ENCODE assay signal across 25 cellular contexts in genomic region chr6:5645275-5645674, GRCh38.
DNase-seq lines count a peak whose midpoint lies in the region; ATAC-seq, FAIRE-seq and TF ChIP-seq lines count a peak whose summit lies in the region.
"Had no signal": no experiment of that assay in that cellular context is flagged by ENCODE, and none has a peak within 500 bp of the region (broad histone marks: within the 10 kb centered on the region; RNA-seq: fewer than 3 reads in every experiment).

No MANE protein-coding gene starts in this region.

- no peak overlapping the region for H3K4me3 Mint-ChIP-seq in HFFc6
- H3K4me3 Mint-ChIP-seq: activated naive CD8-positive, alpha-beta T cell treated with anti-CD3 and anti-CD28 coated beads, Interleukin-2, amount 50 U/mL, for 24 hours; CD8-positive, alpha-beta memory T cell; dendritic cell treated with granulocyte-macrophage colony-stimulating factor and Interleukin-4, amounts not matched to agents 40 ng/mL and 50 ng/mL, for 4 days; neural crest cell had no signal

- CTCF ChIA-PET in A673 (lab: Charles Lee), result interaction anchor here (0.9 kb wide), 1 partner anchor 174 kb away, joined by 3 read pairs; no protein-coding TSS in a partner anchor

- no peak overlapping the region for H4K91ac ChIP-seq in trophoblast cell (ENCODE audit: low read depth, low read length)

- H3K9ac ChIP-seq in trophoblast cell (ENCODE audit: low read length) (no peak overlapping the region), kidney (ENCODE audit: low read length in 2 of 2) (no peak overlapping the region)
- H3K9ac ChIP-seq: KMS-11 had no signal

- no peak overlapping the region for H3K23ac ChIP-seq in trophoblast cell (ENCODE audit: low read length)

- peaks cover 7% of the 10 kb centered on the region for H3K36me3 Mint-ChIP-seq in HFFc6 (ENCODE audit: low read depth)

- H3K27me3 ChIP-seq in A673 (replicated peaks; ENCODE audit: insufficient read depth, low read depth, low read length, poor library complexity) (no peaks in the 10 kb centered on the region), trophoblast cell (ENCODE audit: insufficient read depth, low read length) (no peaks in the 10 kb centered on the region)
- H3K27me3 ChIP-seq: left lung, tibial artery had no signal

- no peak overlapping the region for H2BK12ac ChIP-seq in trophoblast cell (ENCODE audit: low read length)

- peaks cover 1% of the 10 kb centered on the region for H3K79me2 ChIP-seq in trophoblast cell (ENCODE audit: control insufficient read depth, insufficient read depth, low read length, poor library complexity)

- peaks cover 1% of the 10 kb centered on the region; the same call in 1 of the 2 replicates for H3K27me3 Mint-ChIP-seq in HFFc6 (ENCODE audit: insufficient read depth)
- H3K27me3 Mint-ChIP-seq: activated naive CD8-positive, alpha-beta T cell treated with anti-CD3 and anti-CD28 coated beads, Interleukin-2, amount 50 U/mL, for 24 hours; CD8-positive, alpha-beta memory T cell; dendritic cell treated with granulocyte-macrophage colony-stimulating factor and Interleukin-4, amounts not matched to agents 40 ng/mL and 50 ng/mL, for 4 days had no signal

- H3K4me3 ChIP-seq in A673 (ENCODE audit: low read depth, low read length, poor library complexity, severe bottlenecking), result no peak overlapping the region
- no peak overlapping the region for H3K4me3 ChIP-seq in trophoblast cell (ENCODE audit: low read depth, low read length)
- no peak overlapping the region for H3K4me3 ChIP-seq in kidney (ENCODE audit: low read length in 2 of 2)
- H3K4me3 ChIP-seq: left lung, mucosa of descending colon, prostate gland, tibial artery had no signal

- H3K9me3 ChIP-seq in A673 (ENCODE audit: low read depth, low read length, poor library complexity, severe bottlenecking), result peaks cover 7% of the 10 kb centered on the region
- H3K9me3 ChIP-seq in trophoblast cell (ENCODE audit: insufficient read depth, low read depth, low read length), result peaks cover 3% of the 10 kb centered on the region
- H3K9me3 ChIP-seq in kidney (ENCODE audit: control insufficient read depth in 1 of 2, low read length in 2 of 2), result peaks cover 0 to 7% of the 10 kb centered on the region in 2 donors
- H3K9me3 ChIP-seq: prostate gland had no signal

- no peak overlapping the region for H2BK120ac ChIP-seq in trophoblast cell (ENCODE audit: insufficient read depth, low read length, poor library complexity)

- no peak overlapping the region for H3K4ac ChIP-seq in trophoblast cell (ENCODE audit: low read depth, low read length)

- peak; percentile 50; the same call in 2 of the 3 replicates for ATAC-seq in SK-N-SH treated with all-trans-retinoic acid at 6 μM for 48 hours
- ATAC-seq: activated naive CD8-positive, alpha-beta T cell treated with anti-CD3 and anti-CD28 coated beads, Interleukin-2, amount 50 U/mL, for 24 hours; left lung; mucosa of descending colon had no signal

- H2BK5ac ChIP-seq in trophoblast cell (ENCODE audit: low read depth, low read length, poor library complexity), result no peak overlapping the region

- no peak overlapping the region for H3K18ac ChIP-seq in trophoblast cell (ENCODE audit: low read length)

- BruUV-seq in A673 (replicated peaks; lab: Mats Ljungman, UMichigan), result no TSS peak

- H3K4me1 ChIP-seq in A673 (ENCODE audit: insufficient read depth, low read length, poor library complexity, severe bottlenecking) (peaks cover 16% of the 10 kb centered on the region), trophoblast cell (ENCODE audit: control insufficient read depth in 1 of 2, insufficient read depth in 2 of 2, low read length in 2 of 2) (peaks cover 2 to 6% of the 10 kb centered on the region in 2 experiments), kidney (ENCODE audit: control insufficient read depth in 1 of 2, insufficient read depth in 1 of 2, low read depth in 1 of 2, low read length in 2 of 2) (no peaks in the 10 kb centered on the region)
- H3K4me1 ChIP-seq: left lung, prostate gland, tibial artery had no signal

- no peak overlapping the region for H3K27ac Mint-ChIP-seq in HFFc6
- H3K27ac Mint-ChIP-seq: activated naive CD8-positive, alpha-beta T cell treated with anti-CD3 and anti-CD28 coated beads, Interleukin-2, amount 50 U/mL, for 24 hours; dendritic cell treated with granulocyte-macrophage colony-stimulating factor and Interleukin-4, amounts not matched to agents 40 ng/mL and 50 ng/mL, for 4 days had no signal

- H3K14ac ChIP-seq in trophoblast cell (ENCODE audit: low read length), result no peak overlapping the region

- no peak overlapping the region for H2AK5ac ChIP-seq in trophoblast cell (ENCODE audit: low read length)

- POLR2A ChIA-PET in A673 (lab: Charles Lee; ENCODE audit: low non-redundant PET), result no interaction called here

- H3K27ac ChIP-seq in A673 (ENCODE audit: low read depth, low read length, poor library complexity, severe bottlenecking) (no peak overlapping the region), trophoblast cell (ENCODE audit: low read depth, low read length) (no peak overlapping the region), kidney (ENCODE audit: low read depth in 2 of 2, low read length in 2 of 2) (no peak overlapping the region)
- H3K27ac ChIP-seq: KMS-11, left lung, prostate gland, tibial artery had no signal

- H3K4me1 Mint-ChIP-seq in HFFc6 (ENCODE audit: low read depth), result no peaks in the 10 kb centered on the region
- H3K4me1 Mint-ChIP-seq: CD8-positive, alpha-beta memory T cell had no signal

- H3K9me3 Mint-ChIP-seq in HFFc6, result peaks cover 8% of the 10 kb centered on the region

- H2AFZ ChIP-seq in trophoblast cell (ENCODE audit: insufficient read depth, low read length, poor library complexity), result no peak overlapping the region

- no CpG with 5 or more reads among the region's 6 CpGs for WGBS in trophoblast cell (ENCODE audit: extremely low coverage, insufficient coverage, insufficient read length)

- DNase-seq in A673 (ENCODE audit: low spot score) (peak; percentile 58), DMS79 treated with DMSO at 0.1 percent for 48 hours (lab: John Stamatoyannopoulos, UW) (peak; percentile 41), NCI-H2107 treated with DMSO at 0.1 percent for 48 hours (lab: John Stamatoyannopoulos, UW; ENCODE audit: unreplicated experiment) (peak; percentile 75), HuH-7 (ENCODE audit: low spot score) (no peak), trophoblast cell (no peak), HFFc6 (no peak), kidney (no peak)
- DNase-seq: activated CD8-positive, alpha-beta memory T cell treated with anti-CD3 and anti-CD28 coated beads, Interleukin-2, amount 50 U/mL, for 4 hours; activated effector memory CD4-positive, alpha-beta T cell treated with Interleukin-2 at 50 U/mL for 16 hours; activated naive CD8-positive, alpha-beta T cell treated with anti-CD3 and anti-CD28 coated beads, Interleukin-2, amount 50 U/mL, for 24 hours; CD8-positive, alpha-beta memory T cell; EL; left lung; mucosa of descending colon; NCI-H510A treated with DMSO at 0.1 percent for 48 hours; SIG-M5; stimulated activated CD4-positive, alpha-beta T cell treated with anti-CD3 and anti-CD28 coated beads, Interleukin-2, amount 100 ng/mL, for 24 hours; stimulated activated naive CD4-positive, alpha-beta T cell; tibial artery had no signal

- no peak for TF ChIP-seq CTCF in A673 (conservative IDR thresholded peaks at IDR 0.05; ENCODE audit: low read depth, low read length)
- no peak for TF ChIP-seq CTCF in HFFc6 (IDR thresholded peaks at IDR 0.05)
- no peak for TF ChIP-seq CTCF in kidney (IDR thresholded peaks at IDR 0.05; ENCODE audit: borderline replicate concordance, extremely low read depth, insufficient read depth)

- no peak for FAIRE-seq in kidney (lab: Jason Lieb, UNC)
- FAIRE-seq: bronchial epithelial cell had no signal

- H3K36me3 ChIP-seq in A673 (ENCODE audit: insufficient read depth, low read length, poor library complexity, severe bottlenecking) (no peaks in the 10 kb centered on the region), trophoblast cell (ENCODE audit: control insufficient read depth in 1 of 2, insufficient read depth in 2 of 2, low read length in 2 of 2) (no peaks in the 10 kb centered on the region), kidney (ENCODE audit: control insufficient read depth in 1 of 2, insufficient read depth in 2 of 2, low read length in 2 of 2) (no peaks in the 10 kb centered on the region)
- H3K36me3 ChIP-seq: prostate gland had no signal

- H4K12ac ChIP-seq in trophoblast cell (ENCODE audit: low read depth, low read length), result no peak overlapping the region

- H4K8ac ChIP-seq in trophoblast cell (ENCODE audit: low read depth, low read length), result no peak overlapping the region

- H3K79me1 ChIP-seq in trophoblast cell (ENCODE audit: low read length), result peaks cover 3% of the 10 kb centered on the region

- H3K4me2 ChIP-seq in trophoblast cell (ENCODE audit: low read length), result no peak overlapping the region
- H3K4me2 ChIP-seq: KMS-11 had no signal

- intact Hi-C loops in A673 (cut with micrococcal nuclease; ENCODE audit: unreplicated experiment) (no loop called here), kidney (cut with DNase I) (no loop called here)

TF ChIP-seq in SK-N-SH treated with all-trans-retinoic acid at 6 μM for 48 hours, 23 proteins besides CTCF, POLR2A, EP300 and RAD21 (continues in another document):
- TF ChIP-seq TOX (CRISPR knock-in tag; IDR thresholded peaks at IDR 0.05; ENCODE audit: borderline replicate concordance) (no peak), GLIS3 (CRISPR knock-in tag; IDR thresholded peaks at IDR 0.05) (no peak), ZNF565 (CRISPR knock-in tag; conservative IDR thresholded peaks at IDR 0.05; ENCODE audit: low read depth) (no peak), ZNF8 (CRISPR knock-in tag; IDR thresholded peaks at IDR 0.05) (no peak), CSDC2 (CRISPR knock-in tag; IDR thresholded peaks at IDR 0.05) (no peak)

Comparison
In these comparisons a context has a peak if more than half of its experiments do, and no peak if none do; other contexts are left out.
1. DNase-seq: peak in A673 (single experiment), DMS79 treated with DMSO at 0.1 percent for 48 hours (single experiment) and NCI-H2107 treated with DMSO at 0.1 percent for 48 hours (single experiment); none in HuH-7 (single experiment), trophoblast cell (0 of 2), HFFc6 (single experiment) and kidney (single experiment).